Comparison of ENCODE assay signal across 8 cellular contexts in the genomic region with DNA sequence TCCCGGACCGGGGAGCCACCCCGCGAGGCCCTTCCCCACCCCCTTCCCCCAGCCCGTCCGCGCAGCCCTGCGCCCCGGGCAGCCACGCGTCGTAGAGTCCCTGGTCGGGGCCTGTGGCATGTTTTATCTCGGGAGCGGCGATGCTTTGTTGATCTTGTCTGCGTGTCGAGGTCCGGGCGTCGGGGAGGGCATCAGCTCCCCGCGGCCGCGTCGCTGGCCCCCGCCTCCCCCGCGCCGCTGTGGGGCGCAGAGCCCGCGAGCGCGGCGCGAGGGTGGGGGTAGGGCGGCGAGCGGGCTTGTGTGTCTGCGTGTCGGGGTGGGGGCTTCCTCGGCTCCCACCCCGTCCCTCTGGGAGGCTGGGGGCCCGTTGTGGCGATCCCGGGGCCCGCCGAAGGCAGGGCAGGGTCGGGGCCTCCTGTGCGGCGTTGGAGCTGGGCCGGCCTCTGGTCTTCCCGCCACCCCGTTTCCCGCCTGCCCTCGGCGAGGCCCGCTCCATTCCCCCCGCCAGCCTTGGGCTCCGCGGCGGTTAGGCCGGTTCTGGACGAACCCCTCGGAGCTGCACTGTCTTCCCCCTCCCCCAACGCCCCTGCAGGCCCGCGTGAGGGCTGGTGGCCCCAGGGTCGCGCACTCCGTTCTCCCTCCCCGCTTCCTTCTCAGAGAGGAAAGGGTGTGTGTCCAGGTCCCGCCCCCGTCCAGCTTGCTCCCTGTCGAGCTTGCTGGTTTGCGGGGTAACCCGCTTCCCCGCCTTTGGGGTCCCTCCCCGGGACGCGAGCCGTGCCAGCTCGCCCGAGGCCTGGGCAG. TPM values are rescaled to one million over a fixed set of nuclear protein-coding genes. Genes with fewer than 3 reads are reported as not detected.
DNase-seq lines count a peak whose midpoint lies in the region; ATAC-seq and TF ChIP-seq lines count a peak whose summit lies in the region.

No MANE protein-coding gene starts in this region.

- H4K20me1 ChIP-seq in PC-9 (ENCODE audit: insufficient read depth), result peaks cover 42% of the 10 kb centered on the region

- H3K4me2 ChIP-seq in PC-9, result peak overlapping the region; percentile 95

- no peak for TF ChIP-seq CTCF in AG04450 (IDR thresholded peaks at IDR 0.05; ENCODE audit: low read depth, low read length)
- TF ChIP-seq CTCF in PC-9 (conservative IDR thresholded peaks at IDR 0.05), result no peak; the same call in 1 of the 2 replicates
- no peak for TF ChIP-seq CTCF in foreskin keratinocyte (conservative IDR thresholded peaks at IDR 0.05)
- TF ChIP-seq CTCF in transverse colon (IDR thresholded peaks at IDR 0.05), result no peak

- POLR2A ChIA-PET in AG04450 (lab: Yijun Ruan, JAX) (interaction anchor here (1.0 to 1.9 kb wide), 2 partner anchors 14 to 65 kb away, joined by 3 to 6 read pairs; partner anchors contain the start of gene C3orf33), PC-9 (lab: Charles Lee; ENCODE audit: unreplicated experiment) (interaction anchor here (0.5 to 0.8 kb wide), 6 partner anchors 16 to 766 kb away, joined by 3 to 10 read pairs (median 4); partner anchors contain the start of gene SSR3)

- H3K4me1 ChIP-seq in PC-9 (replicated peaks; ENCODE audit: insufficient read depth), result peaks cover 21% of the 10 kb centered on the region
- peaks cover 21% of the 10 kb centered on the region for H3K4me1 ChIP-seq in foreskin keratinocyte
- H3K4me1 ChIP-seq in transverse colon, result peaks cover 4 to 25% (median 20%) of the 10 kb centered on the region in 4 donors

- peaks cover 12% of the 10 kb centered on the region for H3F3A ChIP-seq in PC-9 (ENCODE audit: insufficient read depth, low read depth)

- H3K9me3 ChIP-seq in AG04450 (ENCODE audit: control insufficient read depth, insufficient read depth, low read length) (no peaks in the 10 kb centered on the region; the same call in 1 of the 2 replicates), PC-9 (ENCODE audit: insufficient read depth, low read depth) (no peaks in the 10 kb centered on the region), transverse colon (no peaks in the 10 kb centered on the region)

- intact Hi-C loops in PC-9 (cut with micrococcal nuclease; ENCODE audit: unreplicated experiment) (loop anchor here (1.0 to 10.0 kb wide), 4 partner anchors 17 to 1626 kb away; partner anchors contain the start of gene SLC33A1), transverse colon (cut with DNase I; ENCODE audit: low total_unique reads) (loop anchor here (5.0 kb wide), 1 partner anchor 64 kb away; the partner anchor contains the start of gene C3orf33)

- no peaks in the 10 kb centered on the region for H3K27me3 ChIP-seq in AG04450 (ENCODE audit: control insufficient read depth, insufficient read depth, low read length)
- no peaks in the 10 kb centered on the region for H3K27me3 ChIP-seq in PC-9 (ENCODE audit: insufficient read depth, low read depth)
- H3K27me3 ChIP-seq in foreskin keratinocyte, result no peaks in the 10 kb centered on the region
- H3K27me3 ChIP-seq in transverse colon, result no peaks in the 10 kb centered on the region

- in situ Hi-C loops in transverse colon (cut with MboI; ENCODE audit: low pct_ligation_motif_present in 1 of 4, low pct_unique_long_range_greater_than_20kb in 1 of 4, low sequenced_read_pairs in 3 of 4), result loop anchor here in 1 of 4 donors (25.0 kb wide), 1 partner anchor 1291 kb away; the partner anchor contains the start of gene CCNL1

- WGBS in transverse colon (ENCODE audit: low coverage in 1 of 2), 2 donors, result 1% methylated on average over 61 of the region's 85 CpGs; no CpG with 5 or more reads in 1 of the 2 donors

- H3K9me2 ChIP-seq in PC-9 (ENCODE audit: insufficient read depth), result no peaks in the 10 kb centered on the region

- H3K4me3 ChIP-seq in AG04450 (ENCODE audit: low read depth, low read length) (peak overlapping the region; percentile 87), PC-9 (peak overlapping the region; percentile 91), transverse colon (peak overlapping the region; percentile 94 to 99 (median 96))

- TF ChIP-seq POLR2A in transverse colon (IDR thresholded peaks at IDR 0.05), result no peak

- H3K27ac ChIP-seq in AG04450 (ENCODE audit: low read depth, low read length), result peak overlapping the region; percentile 65
- peak overlapping the region; percentile 79 for H3K27ac ChIP-seq in PC-9
- peak overlapping the region; percentile 55 for H3K27ac ChIP-seq in foreskin keratinocyte
- H3K27ac ChIP-seq in transverse colon, result peak overlapping the region; percentile 97 to 98 (median 98)

- H3K36me3 ChIP-seq in PC-9 (ENCODE audit: low read depth) (no peaks in the 10 kb centered on the region), transverse colon (no peaks in the 10 kb centered on the region)

- peaks cover 56% of the 10 kb centered on the region for H3K79me2 ChIP-seq in PC-9 (ENCODE audit: low read depth)

- DNase-seq in AG04450 (ENCODE audit: low read depth, low spot score) (no peak), PC-9 (peak; percentile 58 to 73), activated gamma-delta T cell treated with Interleukin-2 at 50 U/mL for 16 hours (peak; percentile 37), foreskin keratinocyte (no peak), occipital lobe (lab: John Stamatoyannopoulos, UW) (peak; percentile 45), transverse colon (peak; percentile 64)

- H2AFZ ChIP-seq in PC-9, result peak overlapping the region; percentile 99

- no peak for TF ChIP-seq EP300 in transverse colon (IDR thresholded peaks at IDR 0.05; ENCODE audit: low read depth)

- ATAC-seq in GM18519 (IDR thresholded peaks at IDR 0.05; ENCODE audit: low FRiP score, unreplicated experiment), result peak; percentile 11
- ATAC-seq in HG03064 (IDR thresholded peaks at IDR 0.05; ENCODE audit: low read depth, unreplicated experiment), result peak; percentile 34
- peak; percentile 15 for ATAC-seq in foreskin keratinocyte

- no TSS peak for BruUV-seq in PC-9 (replicated peaks; lab: Mats Ljungman, UMichigan)

- CTCF ChIA-PET in AG04450 (lab: Charles Lee), result interaction anchor here (0.7 kb wide), 1 partner anchor 9 kb away, joined by 3 read pairs; no protein-coding TSS in a partner anchor
- CTCF ChIA-PET in PC-9 (lab: Charles Lee), result no interaction called here

RNA-seq across cellular contexts. Expression of gene GMPS, which starts 0.7 kb away (rescaled TPM):
- polyA plus RNA-seq in AG04450 (2011; rRNA removed) (43.9 and 69.2 TPM in 2 replicates), foreskin keratinocyte (54.3 and 71.0 TPM in 2 replicates)
- polyA minus RNA-seq in AG04450 (2011; rRNA and poly(A)+ RNA removed), result 28.6 and 54.0 TPM in 2 replicates
- total RNA-seq in PC-9 (2021) (116 and 139 TPM in 2 replicates), foreskin keratinocyte (82.7 and 97.1 TPM in 2 replicates), occipital lobe (50.2 TPM), transverse colon (10 to 100 TPM in 3 of 4 donors, 1 to 10 TPM in 1; 3.0 to 45.2 (median 20.4) TPM)

RNA-seq across cellular contexts. Expression of gene SLC33A1, which starts 16.9 kb away (rescaled TPM):
- polyA plus RNA-seq in AG04450 (2011; rRNA removed) (23.0 and 27.8 TPM in 2 replicates), foreskin keratinocyte (10.7 and 10.9 TPM in 2 replicates)
- 24.7 and 34.3 TPM in 2 replicates for polyA minus RNA-seq in AG04450 (2011; rRNA and poly(A)+ RNA removed)
- total RNA-seq in PC-9 (2021) (22.4 and 28.6 TPM in 2 replicates), foreskin keratinocyte (32.6 and 39.5 TPM in 2 replicates), occipital lobe (54.1 TPM), transverse colon (10 to 100 TPM; 13.3 to 34.8 (median 32.7) TPM)

Comparison
In these comparisons a context has a peak if more than half of its experiments do, and no peak if none do; other contexts are left out.
1. DNase-seq: peak in PC-9 (2 of 2), activated gamma-delta T cell treated with Interleukin-2 at 50 U/mL for 16 hours (single experiment), occipital lobe (single experiment) and transverse colon (single experiment); none in AG04450 (single experiment) and foreskin keratinocyte (0 of 2).
2. Peak in every context shown above with its lines, with median percentiles within 50 percentile points of each other: H3K27ac ChIP-seq, H3K4me3 ChIP-seq and ATAC-seq.